ENCODE assay signal across 30 cellular contexts in genomic region chr7:158419238-158419785, GRCh38.
"Had no signal": no experiment of that assay in that cellular context is flagged by ENCODE, and none has a peak within 500 bp of the region (broad histone marks: within the 10 kb centered on the region; RNA-seq: fewer than 3 reads in every experiment).

No MANE protein-coding gene starts in this region.

- H3K4me3 ChIP-seq: adrenal gland, body of pancreas, coronary artery, dorsolateral prefrontal cortex, esophagus muscularis mucosa, gastrocnemius medialis had no signal

- H3K27me3 Mint-ChIP-seq: activated CD4-positive, alpha-beta memory T cell treated with anti-CD3 and anti-CD28 coated beads, Interleukin-2, amount 10 ng/mL, durations not matched to agents 7 days and 5 days; activated CD4-positive, alpha-beta T cell treated with anti-CD3 and anti-CD28 coated beads for 36 hours; activated CD4-positive, alpha-beta T cell treated with anti-CD3 and anti-CD28 coated beads, Interleukin-2, amount 10 ng/mL, durations not matched to agents 24 days and 14 days; activated naive CD4-positive, alpha-beta T cell treated with anti-CD3 and anti-CD28 coated beads, Interleukin-2, amount 50 U/mL, for 24 hours; activated naive CD8-positive, alpha-beta T cell treated with anti-CD3 and anti-CD28 coated beads, Interleukin-2, amount 50 U/mL, for 24 hours; dendritic cell treated with granulocyte-macrophage colony-stimulating factor and Interleukin-4, amounts not matched to agents 40 ng/mL and 50 ng/mL, for 4 days had no signal

- H3K27ac ChIP-seq: adrenal gland, body of pancreas, coronary artery, esophagus muscularis mucosa, foreskin keratinocyte, gastrocnemius medialis had no signal

- H3K27ac Mint-ChIP-seq: activated CD4-positive, alpha-beta memory T cell treated with anti-CD3 and anti-CD28 coated beads, Interleukin-2, amount 10 ng/mL, durations not matched to agents 7 days and 5 days; activated CD4-positive, alpha-beta T cell treated with anti-CD3 and anti-CD28 coated beads for 36 hours; activated CD4-positive, alpha-beta T cell treated with anti-CD3 and anti-CD28 coated beads, Interleukin-2, amount 10 ng/mL, durations not matched to agents 24 days and 14 days; activated naive CD4-positive, alpha-beta T cell treated with anti-CD3 and anti-CD28 coated beads for 36 hours; activated naive CD4-positive, alpha-beta T cell treated with anti-CD3 and anti-CD28 coated beads, Interleukin-2, amount 50 U/mL, for 24 hours; activated naive CD8-positive, alpha-beta T cell treated with anti-CD3 and anti-CD28 coated beads for 36 hours; activated naive CD8-positive, alpha-beta T cell treated with anti-CD3 and anti-CD28 coated beads, Interleukin-2, amount 50 U/mL, for 24 hours; activated T-cell treated with anti-CD3 and anti-CD28 coated beads, Interleukin-2, amount 50 U/mL, for 24 hours; activated T-cell treated with anti-CD3 and anti-CD28 coated beads, Interleukin-2, amount 50 U/mL, for 72 hours; dendritic cell treated with granulocyte-macrophage colony-stimulating factor and Interleukin-4, amounts not matched to agents 40 ng/mL and 50 ng/mL, for 4 days had no signal

- H3K9me3 Mint-ChIP-seq: activated T-cell treated with anti-CD3 and anti-CD28 coated beads, Interleukin-2, amount 50 U/mL, for 24 hours had no signal

- H3K9me3 ChIP-seq: adrenal gland, body of pancreas, gastrocnemius medialis had no signal

- H3K4me1 Mint-ChIP-seq: activated CD4-positive, alpha-beta memory T cell treated with anti-CD3 and anti-CD28 coated beads, Interleukin-2, amount 10 ng/mL, durations not matched to agents 7 days and 5 days; activated CD4-positive, alpha-beta T cell treated with anti-CD3 and anti-CD28 coated beads for 36 hours; activated CD4-positive, alpha-beta T cell treated with anti-CD3 and anti-CD28 coated beads, Interleukin-2, amount 10 ng/mL, durations not matched to agents 24 days and 14 days; activated naive CD4-positive, alpha-beta T cell treated with anti-CD3 and anti-CD28 coated beads, Interleukin-2, amount 50 U/mL, for 24 hours; activated naive CD8-positive, alpha-beta T cell treated with anti-CD3 and anti-CD28 coated beads for 36 hours; activated naive CD8-positive, alpha-beta T cell treated with anti-CD3 and anti-CD28 coated beads, Interleukin-2, amount 50 U/mL, for 24 hours had no signal

- DNase-seq: activated CD4-positive, alpha-beta memory T cell treated with anti-CD3 and anti-CD28 coated beads, Interleukin-2, amount 10 ng/mL, durations not matched to agents 7 days and 5 days; activated CD4-positive, alpha-beta T cell treated with anti-CD3 and anti-CD28 coated beads for 36 hours; activated CD4-positive, alpha-beta T cell treated with anti-CD3 and anti-CD28 coated beads, Interleukin-2, amount 10 ng/mL, durations not matched to agents 24 days and 14 days; activated CD4-positive, alpha-beta T cell treated with anti-CD3 and anti-CD28 coated beads, Interleukin-2, amount 50 U/mL, for 4 hours; activated CD4-positive, CD25-positive, alpha-beta regulatory T cell; activated CD4-positive, CD25-positive, alpha-beta regulatory T cell treated with anti-CD3 and anti-CD28 coated beads, Interleukin-2, amount 50 U/mL, for 72 hours; activated CD8-positive, alpha-beta memory T cell treated with anti-CD3 and anti-CD28 coated beads, Interleukin-2, amount 50 U/mL, for 48 hours; activated naive CD4-positive, alpha-beta T cell treated with anti-CD3 and anti-CD28 coated beads for 36 hours; activated naive CD8-positive, alpha-beta T cell treated with anti-CD3 and anti-CD28 coated beads for 36 hours; activated naive CD8-positive, alpha-beta T cell treated with anti-CD3 and anti-CD28 coated beads, Interleukin-2, amount 50 U/mL, for 24 hours; activated T-cell treated with anti-CD3 and anti-CD28 coated beads for 4 hours; activated T-cell treated with anti-CD3 and anti-CD28 coated beads, Interleukin-2, amount 50 U/mL, for 24 hours; activated T-cell treated with anti-CD3 and anti-CD28 coated beads, Interleukin-2, amount 50 U/mL, for 72 hours; amygdala; aorta; body of pancreas; central memory CD4-positive, alpha-beta T cell; cerebellar nuclear complex; effector memory CD4-positive, alpha-beta T cell; erythroblast; foreskin keratinocyte; gastrocnemius medialis; glutamatergic neuron; T-helper 2 cell had no signal

- H3K36me3 Mint-ChIP-seq: activated naive CD4-positive, alpha-beta T cell treated with anti-CD3 and anti-CD28 coated beads, Interleukin-2, amount 50 U/mL, for 24 hours; activated naive CD8-positive, alpha-beta T cell treated with anti-CD3 and anti-CD28 coated beads for 36 hours had no signal

- ATAC-seq: activated CD4-positive, alpha-beta T cell treated with anti-CD3 and anti-CD28 coated beads for 36 hours; activated naive CD8-positive, alpha-beta T cell treated with anti-CD3 and anti-CD28 coated beads, Interleukin-2, amount 50 U/mL, for 24 hours; activated T-cell treated with anti-CD3 and anti-CD28 coated beads, Interleukin-2, amount 50 U/mL, for 72 hours; body of pancreas; foreskin keratinocyte; gastrocnemius medialis had no signal

- H3K27me3 ChIP-seq: adrenal gland, body of pancreas, dorsolateral prefrontal cortex, foreskin keratinocyte, gastrocnemius medialis had no signal

- H3K4me3 Mint-ChIP-seq: activated CD4-positive, alpha-beta memory T cell treated with anti-CD3 and anti-CD28 coated beads, Interleukin-2, amount 10 ng/mL, durations not matched to agents 7 days and 5 days; activated CD4-positive, alpha-beta T cell treated with anti-CD3 and anti-CD28 coated beads for 36 hours; activated CD4-positive, alpha-beta T cell treated with anti-CD3 and anti-CD28 coated beads, Interleukin-2, amount 10 ng/mL, durations not matched to agents 24 days and 14 days; activated naive CD4-positive, alpha-beta T cell treated with anti-CD3 and anti-CD28 coated beads for 36 hours; activated naive CD4-positive, alpha-beta T cell treated with anti-CD3 and anti-CD28 coated beads, Interleukin-2, amount 50 U/mL, for 24 hours; activated naive CD8-positive, alpha-beta T cell treated with anti-CD3 and anti-CD28 coated beads for 36 hours; activated naive CD8-positive, alpha-beta T cell treated with anti-CD3 and anti-CD28 coated beads, Interleukin-2, amount 50 U/mL, for 24 hours; activated T-cell treated with anti-CD3 and anti-CD28 coated beads, Interleukin-2, amount 50 U/mL, for 24 hours; activated T-cell treated with anti-CD3 and anti-CD28 coated beads, Interleukin-2, amount 50 U/mL, for 72 hours; dendritic cell treated with granulocyte-macrophage colony-stimulating factor and Interleukin-4, amounts not matched to agents 40 ng/mL and 50 ng/mL, for 4 days had no signal

- H3K4me1 ChIP-seq: adrenal gland, body of pancreas, esophagus muscularis mucosa, foreskin keratinocyte, gastrocnemius medialis had no signal

- H3K36me3 ChIP-seq: adrenal gland, esophagus muscularis mucosa, gastrocnemius medialis had no signal
